1 cellular context compared by ENCODE assay signal in genomic region chr2:37890893-37891495, GRCh38.
TF ChIP-seq lines count a peak whose summit lies in the region.

No MANE protein-coding gene starts in this region.

TF ChIP-seq in HepG2, 621 proteins besides CTCF, POLR2A, EP300 and RAD21 (continued from another document and continues in another):
- 0 out of 2 replicates have a peak, but pooled peaks have one; percentile 37 for TF ChIP-seq ZBTB33 (CRISPR knock-in tag; IDR thresholded peaks at IDR 0.05)
- TF ChIP-seq HOXA7 (CRISPR knock-in tag; IDR thresholded peaks at IDR 0.05) = no peak
- TF ChIP-seq IRF1 (CRISPR knock-in tag; IDR thresholded peaks at IDR 0.05; ENCODE audit: low read depth) = no peak
- TF ChIP-seq ZNF558 (CRISPR knock-in tag; IDR thresholded peaks at IDR 0.05; ENCODE audit: borderline replicate concordance) = no peak
- TF ChIP-seq ZNF24 (IDR thresholded peaks at IDR 0.05) = no peak
- no peak for TF ChIP-seq ZNF510 (CRISPR knock-in tag; IDR thresholded peaks at IDR 0.05; ENCODE audit: low read depth)
- no peak for TF ChIP-seq ZNF17 (CRISPR knock-in tag; IDR thresholded peaks at IDR 0.05)
- TF ChIP-seq NFE2L1 (CRISPR knock-in tag; IDR thresholded peaks at IDR 0.05; ENCODE audit: borderline replicate concordance) = no peak
- TF ChIP-seq GLI4 (CRISPR knock-in tag; IDR thresholded peaks at IDR 0.05; ENCODE audit: borderline replicate concordance) = peak; percentile 45; the same call in 1 of the 2 replicates
- no peak for TF ChIP-seq MIER3 (CRISPR knock-in tag; IDR thresholded peaks at IDR 0.05; ENCODE audit: borderline replicate concordance)
- no peak for TF ChIP-seq TFDP2 (CRISPR knock-in tag; IDR thresholded peaks at IDR 0.05)
- TF ChIP-seq SNRNP70 (IDR thresholded peaks at IDR 0.05; ENCODE audit: low read depth, low read length) = no peak
- TF ChIP-seq THAP8 (CRISPR knock-in tag; IDR thresholded peaks at IDR 0.05; ENCODE audit: borderline replicate concordance) = no peak
- TF ChIP-seq ZNF83 (CRISPR knock-in tag; IDR thresholded peaks at IDR 0.05; ENCODE audit: borderline replicate concordance) = no peak
- no peak for TF ChIP-seq HDAC6 (IDR thresholded peaks at IDR 0.05; ENCODE audit: low read depth, low read length)
- TF ChIP-seq ZNF629 (CRISPR knock-in tag; conservative IDR thresholded peaks at IDR 0.05) = 0 out of 2 replicates have a peak, but pooled peaks have one; percentile 7
- TF ChIP-seq E2F1 (CRISPR knock-in tag; IDR thresholded peaks at IDR 0.05) = no peak
- no peak for TF ChIP-seq CCDC6 (CRISPR knock-in tag; IDR thresholded peaks at IDR 0.05)
- TF ChIP-seq ZNF598 (CRISPR knock-in tag; IDR thresholded peaks at IDR 0.05; ENCODE audit: borderline replicate concordance) = peak; percentile 41; the same call in 1 of the 2 replicates
- no peak for TF ChIP-seq ZNF773 (CRISPR knock-in tag; IDR thresholded peaks at IDR 0.05; ENCODE audit: borderline replicate concordance)
- no peak for TF ChIP-seq HIC2 (CRISPR knock-in tag; IDR thresholded peaks at IDR 0.05; ENCODE audit: low read depth)
- TF ChIP-seq BRD4 (CRISPR knock-in tag; IDR thresholded peaks at IDR 0.05) = no peak
- TF ChIP-seq ZNF577 (CRISPR knock-in tag; IDR thresholded peaks at IDR 0.05; ENCODE audit: borderline replicate concordance, low read depth) = no peak
- no peak for TF ChIP-seq RFX1 (IDR thresholded peaks at IDR 0.05)
- no peak for TF ChIP-seq ZBTB8A (CRISPR knock-in tag; IDR thresholded peaks at IDR 0.05; ENCODE audit: borderline replicate concordance, low read depth)
- no peak for TF ChIP-seq ZNF276 (CRISPR knock-in tag; IDR thresholded peaks at IDR 0.05; ENCODE audit: low read depth)
- no peak for TF ChIP-seq GPBP1L1 (CRISPR knock-in tag; IDR thresholded peaks at IDR 0.05)
- TF ChIP-seq HCFC1 (IDR thresholded peaks at IDR 0.05; ENCODE audit: low read depth, low read length) = no peak
- TF ChIP-seq STAG1 (CRISPR knock-in tag; IDR thresholded peaks at IDR 0.05) = peak; percentile 79
- 0 out of 2 replicates have a peak, but pooled peaks have one; percentile 13 for TF ChIP-seq ZNF687 (CRISPR knock-in tag; IDR thresholded peaks at IDR 0.05)
- no peak for TF ChIP-seq ZNF709 (CRISPR knock-in tag; IDR thresholded peaks at IDR 0.05)
- no peak for TF ChIP-seq CHD4 (IDR thresholded peaks at IDR 0.05; ENCODE audit: borderline replicate concordance, low read length)
- TF ChIP-seq SMC3 (IDR thresholded peaks at IDR 0.05; ENCODE audit: low read length) = peak; percentile 91
- TF ChIP-seq ZNF720 (CRISPR knock-in tag; IDR thresholded peaks at IDR 0.05) = no peak
- TF ChIP-seq ATF1 (CRISPR knock-in tag; IDR thresholded peaks at IDR 0.05) = no peak
- no peak for TF ChIP-seq MLLT10 (CRISPR knock-in tag; IDR thresholded peaks at IDR 0.05)
- no peak for TF ChIP-seq TFDP1 (CRISPR knock-in tag; IDR thresholded peaks at IDR 0.05; ENCODE audit: borderline replicate concordance)
- no peak for TF ChIP-seq ZNF121 (CRISPR knock-in tag; IDR thresholded peaks at IDR 0.05)
- TF ChIP-seq NR2F6 (IDR thresholded peaks at IDR 0.05) = no peak
- TF ChIP-seq NR2F6 (CRISPR knock-in tag; IDR thresholded peaks at IDR 0.05) = no peak
- no peak for TF ChIP-seq ZBTB37 (CRISPR knock-in tag; IDR thresholded peaks at IDR 0.05)
- TF ChIP-seq NFATC3 (CRISPR knock-in tag; IDR thresholded peaks at IDR 0.05) = no peak
- TF ChIP-seq TOE1 (CRISPR knock-in tag; IDR thresholded peaks at IDR 0.05) = no peak
- TF ChIP-seq ZBTB21 (CRISPR knock-in tag; IDR thresholded peaks at IDR 0.05) = no peak
- no peak; the same call in 1 of the 2 replicates for TF ChIP-seq ZNF331 (CRISPR knock-in tag; IDR thresholded peaks at IDR 0.05)
- TF ChIP-seq CENPX (CRISPR knock-in tag; IDR thresholded peaks at IDR 0.05) = no peak
- no peak for TF ChIP-seq ZNF572 (CRISPR knock-in tag; IDR thresholded peaks at IDR 0.05)
- TF ChIP-seq ONECUT2 (CRISPR knock-in tag; IDR thresholded peaks at IDR 0.05) = no peak
- TF ChIP-seq RCOR2 (CRISPR knock-in tag; IDR thresholded peaks at IDR 0.05) = no peak
- no peak for TF ChIP-seq ZNF33B (CRISPR knock-in tag; IDR thresholded peaks at IDR 0.05)
- TF ChIP-seq TMF1 (CRISPR knock-in tag; IDR thresholded peaks at IDR 0.05; ENCODE audit: low read depth) = no peak
